Comparison of ENCODE assay signal across 1 cellular context in the genomic region with DNA sequence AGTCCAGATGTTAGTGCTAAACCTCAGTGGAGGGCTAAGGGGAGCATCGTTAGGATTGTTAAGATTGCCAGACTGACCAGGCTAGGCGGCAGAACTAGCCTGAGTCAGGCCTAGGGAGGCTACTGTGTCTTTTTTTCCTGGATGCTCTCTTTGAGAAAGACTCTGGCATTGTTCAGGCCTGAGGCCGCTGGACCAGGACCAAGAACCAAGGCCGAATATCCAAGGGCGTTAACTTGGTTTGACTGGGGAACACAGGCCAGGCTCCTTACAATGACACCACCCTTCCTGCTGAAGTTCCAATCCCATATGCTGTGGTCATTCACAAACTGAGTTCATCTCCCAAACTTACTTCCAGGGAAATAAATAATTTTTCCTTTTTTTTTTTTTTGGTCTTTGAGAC.
TF ChIP-seq lines count a peak whose summit lies in the region.

No MANE protein-coding gene starts in this region.

TF ChIP-seq in WTC11, 78 proteins besides CTCF, POLR2A, EP300 and RAD21 (continued from another document):
- TF ChIP-seq, protein P1, sequence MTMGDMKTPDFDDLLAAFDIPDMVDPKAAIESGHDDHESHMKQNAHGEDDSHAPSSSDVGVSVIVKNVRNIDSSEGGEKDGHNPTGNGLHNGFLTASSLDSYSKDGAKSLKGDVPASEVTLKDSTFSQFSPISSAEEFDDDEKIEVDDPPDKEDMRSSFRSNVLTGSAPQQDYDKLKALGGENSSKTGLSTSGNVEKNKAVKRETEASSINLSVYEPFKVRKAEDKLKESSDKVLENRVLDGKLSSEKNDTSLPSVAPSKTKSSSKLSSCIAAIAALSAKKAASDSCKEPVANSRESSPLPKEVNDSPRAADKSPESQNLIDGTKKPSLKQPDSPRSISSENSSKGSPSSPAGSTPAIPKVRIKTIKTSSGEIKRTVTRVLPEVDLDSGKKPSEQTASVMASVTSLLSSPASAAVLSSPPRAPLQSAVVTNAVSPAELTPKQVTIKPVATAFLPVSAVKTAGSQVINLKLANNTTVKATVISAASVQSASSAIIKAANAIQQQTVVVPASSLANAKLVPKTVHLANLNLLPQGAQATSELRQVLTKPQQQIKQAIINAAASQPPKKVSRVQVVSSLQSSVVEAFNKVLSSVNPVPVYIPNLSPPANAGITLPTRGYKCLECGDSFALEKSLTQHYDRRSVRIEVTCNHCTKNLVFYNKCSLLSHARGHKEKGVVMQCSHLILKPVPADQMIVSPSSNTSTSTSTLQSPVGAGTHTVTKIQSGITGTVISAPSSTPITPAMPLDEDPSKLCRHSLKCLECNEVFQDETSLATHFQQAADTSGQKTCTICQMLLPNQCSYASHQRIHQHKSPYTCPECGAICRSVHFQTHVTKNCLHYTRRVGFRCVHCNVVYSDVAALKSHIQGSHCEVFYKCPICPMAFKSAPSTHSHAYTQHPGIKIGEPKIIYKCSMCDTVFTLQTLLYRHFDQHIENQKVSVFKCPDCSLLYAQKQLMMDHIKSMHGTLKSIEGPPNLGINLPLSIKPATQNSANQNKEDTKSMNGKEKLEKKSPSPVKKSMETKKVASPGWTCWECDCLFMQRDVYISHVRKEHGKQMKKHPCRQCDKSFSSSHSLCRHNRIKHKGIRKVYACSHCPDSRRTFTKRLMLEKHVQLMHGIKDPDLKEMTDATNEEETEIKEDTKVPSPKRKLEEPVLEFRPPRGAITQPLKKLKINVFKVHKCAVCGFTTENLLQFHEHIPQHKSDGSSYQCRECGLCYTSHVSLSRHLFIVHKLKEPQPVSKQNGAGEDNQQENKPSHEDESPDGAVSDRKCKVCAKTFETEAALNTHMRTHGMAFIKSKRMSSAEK (CRISPR knock-in tag; IDR thresholded peaks at IDR 0.05; ENCODE audit: borderline replicate concordance), result no peak
- TF ChIP-seq KAT7 (CRISPR knock-in tag; IDR thresholded peaks at IDR 0.05; ENCODE audit: borderline replicate concordance) (no peak), IRF2 (CRISPR knock-in tag; IDR thresholded peaks at IDR 0.05; ENCODE audit: borderline replicate concordance, low read depth) (no peak), NFATC4 (CRISPR knock-in tag; IDR thresholded peaks at IDR 0.05) (no peak), RELA (CRISPR knock-in tag; IDR thresholded peaks at IDR 0.05; ENCODE audit: borderline replicate concordance) (no peak), TP53 (CRISPR knock-in tag; IDR thresholded peaks at IDR 0.05) (no peak), RORB (CRISPR knock-in tag; IDR thresholded peaks at IDR 0.05) (no peak), ZNF396 (CRISPR knock-in tag; IDR thresholded peaks at IDR 0.05; ENCODE audit: borderline replicate concordance) (no peak), ZNF317 (CRISPR knock-in tag; IDR thresholded peaks at IDR 0.05; ENCODE audit: borderline replicate concordance, low read depth) (no peak), ZNF263 (CRISPR knock-in tag; IDR thresholded peaks at IDR 0.05; ENCODE audit: low read depth) (no peak), ETV6 (CRISPR knock-in tag; IDR thresholded peaks at IDR 0.05) (no peak), TEAD4 (CRISPR knock-in tag; IDR thresholded peaks at IDR 0.05) (no peak)
- TF ChIP-seq, protein P2, sequence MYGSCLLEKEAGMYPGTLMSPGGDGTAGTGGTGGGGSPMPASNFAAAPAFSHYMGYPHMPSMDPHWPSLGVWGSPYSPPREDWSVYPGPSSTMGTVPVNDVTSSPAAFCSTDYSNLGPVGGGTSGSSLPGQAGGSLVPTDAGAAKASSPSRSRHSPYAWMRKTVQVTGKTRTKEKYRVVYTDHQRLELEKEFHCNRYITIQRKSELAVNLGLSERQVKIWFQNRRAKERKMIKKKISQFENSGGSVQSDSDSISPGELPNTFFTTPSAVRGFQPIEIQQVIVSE (CRISPR knock-in tag; IDR thresholded peaks at IDR 0.05; ENCODE audit: borderline replicate concordance), result no peak
